9 cellular contexts compared by ENCODE assay signal in genomic region chr9:130239741-130240241, GRCh38. TPM values are rescaled to one million over a fixed set of nuclear protein-coding genes. Genes with fewer than 3 reads are reported as not detected.
DNase-seq lines count a peak whose midpoint lies in the region; ATAC-seq and TF ChIP-seq lines count a peak whose summit lies in the region.
"Had no signal": no experiment of that assay in that cellular context is flagged by ENCODE, and none has a peak within 500 bp of the region (broad histone marks: within the 10 kb centered on the region; RNA-seq: fewer than 3 reads in every experiment).

No MANE protein-coding gene starts in this region.

- H3K4me3 ChIP-seq in GM12865 (ENCODE audit: low read depth, low read length): no peak overlapping the region
- no peak overlapping the region for H3K4me3 ChIP-seq in HAP-1
- H3K4me3 ChIP-seq in kidney epithelial cell (ENCODE audit: low read depth, low read length): no peak overlapping the region
- H3K4me3 ChIP-seq: psoas muscle had no signal

- H3K4me1 Mint-ChIP-seq in T-helper 2 cell treated with Interferon-gamma antibody and Interleukin-4, amounts not matched to agents 5 μg/mL and 100 μg/mL, for 36 hours (ENCODE audit: low read depth): peaks cover 24% of the 10 kb centered on the region

- in situ Hi-C loops in HAP-1 (cut with MboI; ENCODE audit: low sequenced_read_pairs): no loop called here

- H3K27me3 ChIP-seq in HAP-1 (ENCODE audit: low read depth) (no peaks in the 10 kb centered on the region), kidney epithelial cell (ENCODE audit: control insufficient read depth, insufficient read depth, low read length) (no peaks in the 10 kb centered on the region)

- H3K9me3 ChIP-seq in HAP-1: no peaks in the 10 kb centered on the region
- H3K9me3 ChIP-seq: psoas muscle had no signal

- TF ChIP-seq CTCF in GM12865 (IDR thresholded peaks at IDR 0.05; ENCODE audit: insufficient read depth, low read depth, low read length, missing control alignments) (no peak), kidney epithelial cell (IDR thresholded peaks at IDR 0.05; ENCODE audit: insufficient read depth, low read length, poor library complexity, severe bottlenecking) (no peak)

- DNase-seq in GM12865 (ENCODE audit: low read depth): peak; percentile 69
- DNase-seq in HAP-1 (ENCODE audit: low spot score in 2 of 2): peak; percentile 8 to 39
- peak; percentile 58 for DNase-seq in T-helper 2 cell treated with Interferon-gamma antibody and Interleukin-4, amounts not matched to agents 5 μg/mL and 100 μg/mL, for 36 hours (ENCODE audit: low spot score)
- peak; percentile 53 for DNase-seq in kidney epithelial cell (ENCODE audit: low read depth)
- no peak for DNase-seq in NCI-H2227 treated with DMSO at 0.1 percent for 48 hours (lab: John Stamatoyannopoulos, UW)
- DNase-seq in dedifferentiated amniotic fluid mesenchymal stem cell (ENCODE audit: extremely low spot score): no peak
- no peak for DNase-seq in NCI-H2029 treated with DMSO at 0.1 percent for 48 hours (lab: John Stamatoyannopoulos, UW)

- H3K4me1 ChIP-seq in HAP-1: peaks cover 11% of the 10 kb centered on the region

- ATAC-seq in HG02840 (IDR thresholded peaks at IDR 0.05; ENCODE audit: low FRiP score, unreplicated experiment): no peak

- no peak overlapping the region for H3K4me3 Mint-ChIP-seq in T-helper 2 cell treated with Interferon-gamma antibody and Interleukin-4, amounts not matched to agents 5 μg/mL and 100 μg/mL, for 36 hours

- H3K9me3 Mint-ChIP-seq in T-helper 2 cell treated with Interferon-gamma antibody and Interleukin-4, amounts not matched to agents 5 μg/mL and 100 μg/mL, for 36 hours: no peaks in the 10 kb centered on the region

- peaks cover 2% of the 10 kb centered on the region for H3K27me3 Mint-ChIP-seq in T-helper 2 cell treated with Interferon-gamma antibody and Interleukin-4, amounts not matched to agents 5 μg/mL and 100 μg/mL, for 36 hours (ENCODE audit: low read depth)

- H3K36me3 ChIP-seq in HAP-1 (replicated peaks): no peaks in the 10 kb centered on the region
- H3K36me3 ChIP-seq in kidney epithelial cell (ENCODE audit: control insufficient read depth, insufficient read depth, low read length): no peaks in the 10 kb centered on the region

- no peaks in the 10 kb centered on the region for H3K36me3 Mint-ChIP-seq in T-helper 2 cell treated with Interferon-gamma antibody and Interleukin-4, amounts not matched to agents 5 μg/mL and 100 μg/mL, for 36 hours (ENCODE audit: low read depth)

- H3K27ac Mint-ChIP-seq in T-helper 2 cell treated with Interferon-gamma antibody and Interleukin-4, amounts not matched to agents 5 μg/mL and 100 μg/mL, for 36 hours: no peak overlapping the region

RNA-seq across cellular contexts. Expression of gene HMCN2, which starts 25.8 kb away (rescaled TPM):
- 0.14 TPM in 1 of 2 replicates, not detected in the other for total RNA-seq in kidney epithelial cell

Comparison
In these comparisons a context has a peak if more than half of its experiments do, and no peak if none do; other contexts are left out.
1. DNase-seq: peak in GM12865 (single experiment), HAP-1 (2 of 2), T-helper 2 cell treated with Interferon-gamma antibody and Interleukin-4, amounts not matched to agents 5 μg/mL and 100 μg/mL, for 36 hours (single experiment) and kidney epithelial cell (single experiment); none in NCI-H2227 treated with DMSO at 0.1 percent for 48 hours (single experiment), dedifferentiated amniotic fluid mesenchymal stem cell (single experiment) and NCI-H2029 treated with DMSO at 0.1 percent for 48 hours (single experiment).